29 cellular contexts compared by ENCODE assay signal in genomic region chr3:180534828-180535227, GRCh38.
"Had no signal": no experiment of that assay in that cellular context is flagged by ENCODE, and none has a peak within 500 bp of the region (broad histone marks: within the 10 kb centered on the region; RNA-seq: fewer than 3 reads in every experiment).

No MANE protein-coding gene starts in this region.

- H3K4me1 ChIP-seq: esophagus squamous epithelium, gastrocnemius medialis, heart left ventricle, left ventricle myocardium inferior, lower lobe of right lung had no signal

- H3K27me3 Mint-ChIP-seq: naive B cell had no signal

- H3K27me3 ChIP-seq: dorsolateral prefrontal cortex, esophagus squamous epithelium, gastrocnemius medialis, heart left ventricle, hepatocyte had no signal

- ATAC-seq: esophagus mucosa; gastrocnemius medialis; heart left ventricle; left colon; left lobe of liver; lower lobe of right lung; mucosa of descending colon; naive thymus-derived CD8-positive, alpha-beta T cell had no signal

- H3K9me3 ChIP-seq: esophagus squamous epithelium, gastrocnemius medialis, lower lobe of right lung, mucosa of descending colon had no signal

- H2AFZ ChIP-seq: hepatocyte had no signal

- H3K36me3 Mint-ChIP-seq: mesothelial cell of epicardium; naive B cell; naive thymus-derived CD8-positive, alpha-beta T cell had no signal

- H3K27ac Mint-ChIP-seq: immature natural killer cell; mesothelial cell of epicardium; naive B cell; naive thymus-derived CD8-positive, alpha-beta T cell had no signal

- H3K4me1 Mint-ChIP-seq: immature natural killer cell; mesothelial cell of epicardium; naive B cell; naive thymus-derived CD8-positive, alpha-beta T cell had no signal

- H3K4me3 Mint-ChIP-seq: immature natural killer cell; mesothelial cell of epicardium; naive B cell; naive thymus-derived CD8-positive, alpha-beta T cell had no signal

- H3K4me2 ChIP-seq: hepatocyte had no signal

- H3K36me3 ChIP-seq: esophagus squamous epithelium, gastrocnemius medialis, heart left ventricle, left ventricle myocardium inferior, lower lobe of right lung had no signal

- H3K79me2 ChIP-seq: hepatocyte had no signal

- DNase-seq: dermis blood vessel endothelial cell; dorsolateral prefrontal cortex; effector CD4-positive, alpha-beta T cell; effector memory CD4-positive, alpha-beta T cell; erythroblast; esophagus squamous epithelium; foreskin fibroblast; foreskin melanocyte; gastrocnemius medialis; glutamatergic neuron; heart left ventricle; hypothalamus; immature natural killer cell; islet precursor cell; kidney; kidney glomerular epithelial cell; left colon; left ventricle myocardium inferior; lower lobe of right lung; mesenchymal stem cell; mucosa of descending colon; naive B cell; naive thymus-derived CD8-positive, alpha-beta T cell had no signal

- H3K27ac ChIP-seq: coronary artery, dorsolateral prefrontal cortex, epithelial cell of prostate, esophagus squamous epithelium, gastrocnemius medialis, heart left ventricle, hepatocyte, left ventricle myocardium inferior, lower lobe of right lung had no signal

- H3K4me3 ChIP-seq: coronary artery, dorsolateral prefrontal cortex, esophagus squamous epithelium, gastrocnemius medialis, heart left ventricle, hepatocyte, left ventricle myocardium inferior, lower lobe of right lung, mucosa of descending colon had no signal
